In the genomic region with DNA sequence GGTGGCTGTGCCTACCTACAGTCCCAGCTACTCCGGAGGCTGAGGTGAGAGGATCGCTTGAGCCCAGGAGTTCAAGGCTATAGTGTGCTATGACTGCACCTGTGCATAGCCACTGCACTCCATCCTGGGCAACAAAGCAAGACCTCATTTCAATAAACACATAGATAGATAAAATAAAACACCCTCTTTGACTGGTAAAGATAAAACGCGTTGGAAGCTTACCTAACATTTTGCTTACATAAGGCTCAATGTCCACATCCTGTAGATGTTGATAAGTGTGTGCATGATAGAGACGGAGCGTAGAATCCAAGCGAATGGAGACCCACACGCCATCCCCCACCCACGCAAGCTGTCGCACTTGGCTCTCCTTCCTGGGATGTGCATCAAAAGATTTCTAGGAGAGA, we compare ENCODE assay signal across 20 cellular contexts.
A peak's percentile ranks its signal among the peaks of the same experiment; 100 is the strongest.
DNase-seq lines count a peak whose midpoint lies in the region; ATAC-seq and TF ChIP-seq lines count a peak whose summit lies in the region.
"Had no signal": no experiment of that assay in that cellular context is flagged by ENCODE, and none has a peak within 500 bp of the region (broad histone marks: within the 10 kb centered on the region; RNA-seq: fewer than 3 reads in every experiment).

No MANE protein-coding gene starts in this region.

- ATAC-seq in Panc1 (peak; percentile 55; the same call in 1 of the 2 replicates), upper lobe of right lung (no peak), GM21526 (IDR thresholded peaks at IDR 0.05; ENCODE audit: low FRiP score, unreplicated experiment) (no peak)
- ATAC-seq: A549; CD8-positive, alpha-beta T cell had no signal

- H3K4me3 Mint-ChIP-seq in activated T-cell treated with anti-CD3 and anti-CD28 coated beads, Interleukin-2, amount 50 U/mL, for 24 hours, result no peak overlapping the region
- H3K4me3 Mint-ChIP-seq: B cell; CD4-positive, alpha-beta T cell; CD8-positive, alpha-beta T cell had no signal

- CTCF ChIA-PET in Panc1 (lab: Charles Lee), result no interaction called here

- no peak overlapping the region for H3K27ac ChIP-seq in Panc1 (ENCODE audit: low read length)
- H3K27ac ChIP-seq in VCaP, result peak overlapping the region; percentile 81
- no peak overlapping the region for H3K27ac ChIP-seq in esophagus squamous epithelium
- H3K27ac ChIP-seq in upper lobe of right lung, result no peak overlapping the region
- H3K27ac ChIP-seq: 22Rv1; A549; BLaER1 treated with 17β-estradiol and CSF1 and Interleukin-3, amounts not matched to agents 10 nM and 100 nM; C4-2B had no signal

- H3K4me1 ChIP-seq in Panc1 (ENCODE audit: control insufficient read depth, insufficient read depth, low read length), result no peaks in the 10 kb centered on the region
- H3K4me1 ChIP-seq in esophagus squamous epithelium, result no peaks in the 10 kb centered on the region
- no peaks in the 10 kb centered on the region for H3K4me1 ChIP-seq in upper lobe of right lung
- H3K4me1 ChIP-seq: A549 had no signal

- no TSS peak for BruUV-seq in Panc1 (replicated peaks; lab: Mats Ljungman, UMichigan)

- POLR2A ChIA-PET in Panc1 (lab: Charles Lee), result interaction anchor here (0.5 to 0.7 kb wide), 2 partner anchors 67 to 303 kb away, joined by 4 to 5 read pairs; no protein-coding TSS in a partner anchor

- peak overlapping the region; percentile 4 for H3K27ac Mint-ChIP-seq in activated T-cell treated with anti-CD3 and anti-CD28 coated beads, Interleukin-2, amount 50 U/mL, for 24 hours
- H3K27ac Mint-ChIP-seq: B cell; CD4-positive, alpha-beta T cell; CD8-positive, alpha-beta T cell had no signal

- no peak for TF ChIP-seq POLR2A in esophagus squamous epithelium (IDR thresholded peaks at IDR 0.05)

- H3K27me3 ChIP-seq in Panc1 (ENCODE audit: control insufficient read depth, insufficient read depth, low read length), result no peaks in the 10 kb centered on the region
- no peaks in the 10 kb centered on the region for H3K27me3 ChIP-seq in esophagus squamous epithelium
- H3K27me3 ChIP-seq in upper lobe of right lung, result no peaks in the 10 kb centered on the region
- H3K27me3 ChIP-seq: BLaER1 treated with 17β-estradiol and CSF1 and Interleukin-3, amounts not matched to agents 10 nM and 100 nM had no signal

- DNase-seq in activated T-cell treated with anti-CD3 and anti-CD28 coated beads, Interleukin-2, amount 50 U/mL, for 24 hours, result no peak
- DNase-seq in activated T-cell treated with anti-CD3 and anti-CD28 coated beads for 4 hours (no peak), NCI-H510A (lab: John Stamatoyannopoulos, UW) (peak; percentile 6), Panc1 (ENCODE audit: low read depth, low spot score) (no peak), esophagus squamous epithelium (lab: John Stamatoyannopoulos, UW) (no peak), upper lobe of right lung (no peak)
- DNase-seq: AML-193; Caco-2; Calu3; CD4-positive, alpha-beta T cell; CD8-positive, alpha-beta T cell; DMS79 treated with DMSO at 0.1 percent for 48 hours; GF-D8 had no signal

- peaks cover 82% of the 10 kb centered on the region for H3K36me3 Mint-ChIP-seq in activated T-cell treated with anti-CD3 and anti-CD28 coated beads, Interleukin-2, amount 50 U/mL, for 24 hours (ENCODE audit: low read depth)

- in situ Hi-C loops in Panc1 (cut with HindIII; ENCODE audit: low pct_unique_long_range_greater_than_20kb, low sequenced_read_pairs), result no loop called here

- 93 to 95% methylated on average over 10 of the region's 10 CpGs for WGBS in esophagus squamous epithelium, 2 donors

- H3K27me3 Mint-ChIP-seq in activated T-cell treated with anti-CD3 and anti-CD28 coated beads, Interleukin-2, amount 50 U/mL, for 24 hours, result no peaks in the 10 kb centered on the region
- H3K27me3 Mint-ChIP-seq: B cell; CD4-positive, alpha-beta T cell had no signal

- H3K9me3 ChIP-seq in Panc1 (ENCODE audit: control insufficient read depth, insufficient read depth, low read depth, low read length) (no peaks in the 10 kb centered on the region), esophagus squamous epithelium (no peaks in the 10 kb centered on the region), upper lobe of right lung (no peaks in the 10 kb centered on the region)
- H3K9me3 ChIP-seq: A549; BLaER1 treated with 17β-estradiol and CSF1 and Interleukin-3, amounts not matched to agents 10 nM and 100 nM; Caco-2 had no signal

- peaks cover 18% of the 10 kb centered on the region for H3K4me1 Mint-ChIP-seq in activated T-cell treated with anti-CD3 and anti-CD28 coated beads, Interleukin-2, amount 50 U/mL, for 24 hours (ENCODE audit: low read depth)

- no peaks in the 10 kb centered on the region for H3K9me3 Mint-ChIP-seq in activated T-cell treated with anti-CD3 and anti-CD28 coated beads, Interleukin-2, amount 50 U/mL, for 24 hours
- H3K9me3 Mint-ChIP-seq: CD4-positive, alpha-beta T cell; CD8-positive, alpha-beta T cell had no signal

- no peak for TF ChIP-seq CTCF in Panc1 (IDR thresholded peaks at IDR 0.05)
- no peak for TF ChIP-seq CTCF in VCaP (conservative IDR thresholded peaks at IDR 0.05)
- no peak for TF ChIP-seq CTCF in esophagus squamous epithelium (IDR thresholded peaks at IDR 0.05)
- TF ChIP-seq CTCF in upper lobe of right lung (IDR thresholded peaks at IDR 0.05), result no peak

- H3K4me3 ChIP-seq in Panc1 (ENCODE audit: low read depth in 2 of 2, low read length in 2 of 2) (no peak overlapping the region), esophagus squamous epithelium (no peak overlapping the region), upper lobe of right lung (no peak overlapping the region)
- H3K4me3 ChIP-seq: A549; BLaER1 treated with 17β-estradiol and CSF1 and Interleukin-3, amounts not matched to agents 10 nM and 100 nM had no signal

- H3K36me3 ChIP-seq in Panc1 (ENCODE audit: control insufficient read depth, insufficient read depth, low read length) (peaks cover 33% of the 10 kb centered on the region), esophagus squamous epithelium (peaks cover 0 to 100% (median 16%) of the 10 kb centered on the region in 3 donors), upper lobe of right lung (peaks cover 95% of the 10 kb centered on the region)

- intact Hi-C loops in Panc1 (cut with micrococcal nuclease; ENCODE audit: unreplicated experiment) (no loop called here), esophagus squamous epithelium (cut with DNase I) (no loop called here), upper lobe of right lung (cut with DNase I) (no loop called here)
